ENCODE assay signal across 30 cellular contexts in genomic region chr19:3955688-3956087, GRCh38. TPM values are rescaled to one million over a fixed set of nuclear protein-coding genes. Genes with fewer than 3 reads are reported as not detected.
"Had no signal": no experiment of that assay in that cellular context is flagged by ENCODE, and none has a peak within 500 bp of the region (broad histone marks: within the 10 kb centered on the region; RNA-seq: fewer than 3 reads in every experiment).

No MANE protein-coding gene starts in this region.

- H3K4me1 ChIP-seq: breast epithelium, pancreas, upper lobe of right lung had no signal

- ATAC-seq: activated CD4-positive, CD25-positive, alpha-beta regulatory T cell treated with anti-CD3 and anti-CD28 coated beads, Interleukin-2, amount 50 U/mL, for 24 hours; activated T-cell treated with anti-CD3 and anti-CD28 coated beads, Interleukin-2, amount 50 U/mL, for 72 hours; left lung; natural killer cell; pancreas; sciatic nerve; T-cell; upper lobe of right lung had no signal

- H3K27ac ChIP-seq: breast epithelium, hepatocyte, left lung, pancreas, spleen, upper lobe of right lung, VCaP had no signal

- H3K27me3 ChIP-seq: breast epithelium, hepatocyte, pancreas, upper lobe of right lung had no signal

- FAIRE-seq: endometrium, pancreas had no signal

- DNase-seq: activated CD4-positive, alpha-beta memory T cell treated with anti-CD3 and anti-CD28 coated beads, Interleukin-2, amount 10 ng/mL, durations not matched to agents 7 days and 5 days; activated CD4-positive, alpha-beta T cell treated with anti-CD3 and anti-CD28 coated beads, Interleukin-2, amount 10 ng/mL, durations not matched to agents 24 days and 14 days; activated effector memory CD4-positive, alpha-beta T cell treated with Interleukin-2 at 50 U/mL for 16 hours; activated naive CD4-positive, alpha-beta T cell treated with anti-CD3 and anti-CD28 coated beads for 36 hours; activated naive CD8-positive, alpha-beta T cell treated with anti-CD3 and anti-CD28 coated beads, Interleukin-2, amount 10 ng/mL, durations not matched to agents 7 days and 5 days; activated T-cell treated with anti-CD3 and anti-CD28 coated beads, Interleukin-2, amount 50 U/mL, for 72 hours; amniotic stem cell; foreskin fibroblast; immature natural killer cell; left lung; mammary epithelial cell; midbrain; natural killer cell; spleen; stimulated activated CD4-positive, alpha-beta T cell treated with anti-CD3 and anti-CD28 coated beads, Interleukin-4, amount 100 ng/mL, for 1 hour; stimulated activated naive CD4-positive, alpha-beta T cell; T-cell; upper lobe of right lung had no signal

- H3K9me3 ChIP-seq: breast epithelium, left lung, pancreas, spleen, upper lobe of right lung had no signal

- H3K4me3 ChIP-seq: breast epithelium, hepatocyte, left lung, pancreas, spleen, upper lobe of right lung had no signal

RNA-seq across cellular contexts. Expression of gene NMRK2, which starts 22.8 kb away (rescaled TPM):
- total RNA-seq: activated CD4-positive, alpha-beta memory T cell treated with anti-CD3 and anti-CD28 coated beads, Interleukin-2, amount 10 ng/mL, durations not matched to agents 7 days and 5 days; activated CD4-positive, alpha-beta T cell treated with anti-CD3 and anti-CD28 coated beads, Interleukin-2, amount 10 ng/mL, durations not matched to agents 24 days and 14 days; activated naive CD4-positive, alpha-beta T cell treated with anti-CD3 and anti-CD28 coated beads for 36 hours; activated naive CD8-positive, alpha-beta T cell treated with anti-CD3 and anti-CD28 coated beads, Interleukin-2, amount 10 ng/mL, durations not matched to agents 7 days and 5 days; activated T-cell treated with anti-CD3 and anti-CD28 coated beads, Interleukin-2, amount 50 U/mL, for 72 hours; cerebellum; epithelial cell of proximal tubule; fibroblast of lung; hepatocyte; kidney epithelial cell; mammary epithelial cell; natural killer cell; pulmonary artery endothelial cell; sciatic nerve; spleen; T-cell had no signal
- polyA plus RNA-seq: fibroblast of lung, immature natural killer cell, mammary epithelial cell had no signal
